Comparison of ENCODE assay signal across 17 cellular contexts in the genomic region with DNA sequence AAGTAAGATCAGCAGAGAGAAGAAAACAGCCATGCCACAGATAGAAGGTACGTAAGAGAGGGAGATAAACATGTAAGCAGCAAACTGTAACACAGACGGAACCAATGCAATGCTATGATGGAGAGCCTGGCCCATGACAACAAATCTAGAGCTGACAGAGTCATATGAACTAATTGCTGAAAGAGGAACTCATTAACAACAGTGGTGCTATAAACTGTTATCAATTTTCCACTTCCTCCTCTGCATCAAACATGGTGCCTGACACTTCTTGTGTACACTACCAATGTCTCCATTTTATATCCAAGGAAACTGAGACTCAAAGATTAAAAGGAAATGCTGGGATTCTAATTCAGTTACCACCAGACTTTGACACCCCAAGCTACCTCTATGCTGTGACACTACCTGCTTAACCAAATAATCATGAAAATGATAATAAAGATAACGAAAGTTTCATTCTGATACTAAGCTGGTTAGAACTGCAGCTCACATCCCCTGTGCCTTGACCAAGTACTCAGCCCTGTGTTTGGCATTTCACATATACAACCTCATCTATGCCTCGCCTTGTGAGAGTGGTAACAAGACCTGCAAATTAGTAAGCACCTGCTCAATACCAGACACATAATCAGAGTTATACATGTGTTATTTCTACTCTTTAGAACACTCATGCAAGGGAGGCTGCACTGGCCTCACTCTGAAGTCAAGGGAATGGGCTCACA.
"Had no signal": no experiment of that assay in that cellular context is flagged by ENCODE, and none has a peak within 500 bp of the region (broad histone marks: within the 10 kb centered on the region; RNA-seq: fewer than 3 reads in every experiment).

No MANE protein-coding gene starts in this region.

- H3K9me3 Mint-ChIP-seq: activated naive CD8-positive, alpha-beta T cell treated with anti-CD3 and anti-CD28 coated beads, Interleukin-2, amount 50 U/mL, for 24 hours; activated T-cell treated with anti-CD3 and anti-CD28 coated beads, Interleukin-2, amount 50 U/mL, for 4 hours; natural killer cell; stimulated activated memory B cell treated with anti-CD40 and anti-IgM and Interleukin-4, amounts not matched to agents 10 μg/mL and 1 μg/mL and 100 μg/mL, for 72 hours; type B pancreatic cell had no signal

- H3K4me3 ChIP-seq: ascending aorta, esophagus squamous epithelium, left lung had no signal

- DNase-seq: activated naive CD8-positive, alpha-beta T cell treated with anti-CD3 and anti-CD28 coated beads, Interleukin-2, amount 50 U/mL, for 24 hours; activated T-cell treated with anti-CD3 and anti-CD28 coated beads, Interleukin-2, amount 50 U/mL, for 4 hours; esophagus squamous epithelium; foreskin melanocyte; head of caudate nucleus; islet precursor cell; natural killer cell; nucleus accumbens; right cardiac atrium; substantia nigra; T-cell; T1000 had no signal

- H3K27me3 ChIP-seq: ascending aorta, esophagus squamous epithelium, left lung had no signal

- H3K36me3 Mint-ChIP-seq: natural killer cell had no signal

- H3K27ac Mint-ChIP-seq: activated naive CD8-positive, alpha-beta T cell treated with anti-CD3 and anti-CD28 coated beads, Interleukin-2, amount 50 U/mL, for 24 hours; natural killer cell; progenitor cell of endocrine pancreas; stimulated activated memory B cell treated with anti-CD40 and anti-IgM and Interleukin-4, amounts not matched to agents 10 μg/mL and 1 μg/mL and 100 μg/mL, for 72 hours; T-cell; type B pancreatic cell had no signal

- H3K4me1 ChIP-seq: ascending aorta, esophagus squamous epithelium, left lung had no signal

- H3K4me1 Mint-ChIP-seq: activated naive CD8-positive, alpha-beta T cell treated with anti-CD3 and anti-CD28 coated beads, Interleukin-2, amount 50 U/mL, for 24 hours; natural killer cell; stimulated activated memory B cell treated with anti-CD40 and anti-IgM and Interleukin-4, amounts not matched to agents 10 μg/mL and 1 μg/mL and 100 μg/mL, for 72 hours; T-cell had no signal

- H3K27ac ChIP-seq: ascending aorta, esophagus squamous epithelium, left lung had no signal

- H3K9me3 ChIP-seq: ascending aorta, esophagus squamous epithelium, left lung had no signal

- H3K4me3 Mint-ChIP-seq: activated naive CD8-positive, alpha-beta T cell treated with anti-CD3 and anti-CD28 coated beads, Interleukin-2, amount 50 U/mL, for 24 hours; activated T-cell treated with anti-CD3 and anti-CD28 coated beads, Interleukin-2, amount 50 U/mL, for 4 hours; natural killer cell; stimulated activated memory B cell treated with anti-CD40 and anti-IgM and Interleukin-4, amounts not matched to agents 10 μg/mL and 1 μg/mL and 100 μg/mL, for 72 hours; T-cell; type B pancreatic cell had no signal

- H3K27me3 Mint-ChIP-seq: activated naive CD8-positive, alpha-beta T cell treated with anti-CD3 and anti-CD28 coated beads, Interleukin-2, amount 50 U/mL, for 24 hours; progenitor cell of endocrine pancreas; stimulated activated memory B cell treated with anti-CD40 and anti-IgM and Interleukin-4, amounts not matched to agents 10 μg/mL and 1 μg/mL and 100 μg/mL, for 72 hours; T-cell; type B pancreatic cell had no signal

- H3K36me3 ChIP-seq: left lung had no signal

- ATAC-seq: activated naive CD8-positive, alpha-beta T cell treated with anti-CD3 and anti-CD28 coated beads, Interleukin-2, amount 50 U/mL, for 24 hours; activated T-cell treated with anti-CD3 and anti-CD28 coated beads, Interleukin-2, amount 50 U/mL, for 4 hours; left lung; natural killer cell; stimulated activated memory B cell treated with anti-CD40 and anti-IgM and Interleukin-4, amounts not matched to agents 10 μg/mL and 1 μg/mL and 100 μg/mL, for 72 hours; T-cell had no signal
